Comparison of ENCODE assay signal across 8 cellular contexts in genomic region chr4:37666625-37667071, GRCh38.
DNase-seq lines count a peak whose midpoint lies in the region; ATAC-seq and TF ChIP-seq lines count a peak whose summit lies in the region.

No MANE protein-coding gene starts in this region.

- peaks cover 2% of the 10 kb centered on the region for H3K36me3 Mint-ChIP-seq in activated T-cell treated with anti-CD3 and anti-CD28 coated beads, Interleukin-2, amount 50 U/mL, for 24 hours (ENCODE audit: low read depth)
- H3K36me3 Mint-ChIP-seq in nephron (ENCODE audit: low read depth), result peaks cover 17% of the 10 kb centered on the region

- H3K27ac Mint-ChIP-seq in activated T-cell treated with anti-CD3 and anti-CD28 coated beads, Interleukin-2, amount 50 U/mL, for 24 hours, result peak overlapping the region; percentile 74
- peak overlapping the region in 2 of 3 experiments; percentile 6 to 16 for H3K27ac Mint-ChIP-seq in nephron

- ATAC-seq in RWPE2 (ENCODE audit: low read depth) (peak; percentile 93), HG02938 (IDR thresholded peaks at IDR 0.05; ENCODE audit: unreplicated experiment) (no peak)

- H3K4me1 ChIP-seq in RWPE2 (ENCODE audit: insufficient read depth, poor library complexity, severe bottlenecking), result peaks cover 58% of the 10 kb centered on the region
- peaks cover 42 to 53% of the 10 kb centered on the region in 2 donors for H3K4me1 ChIP-seq in duodenal mucosa (ENCODE audit: control insufficient read depth in 1 of 2, insufficient read depth in 2 of 2, low read length in 2 of 2)

- no peaks in the 10 kb centered on the region for H3K36me3 ChIP-seq in RWPE2 (ENCODE audit: low read depth)
- H3K36me3 ChIP-seq in duodenal mucosa (ENCODE audit: control insufficient read depth in 1 of 2, insufficient read depth in 2 of 2, low read length in 2 of 2), result no peaks in the 10 kb centered on the region
- no peaks in the 10 kb centered on the region for H3K36me3 ChIP-seq in WERI-Rb-1

- TF ChIP-seq CTCF in RWPE2 (IDR thresholded peaks at IDR 0.05; ENCODE audit: poor library complexity, severe bottlenecking), result peak; percentile 22
- TF ChIP-seq CTCF in nephron (IDR thresholded peaks at IDR 0.05; ENCODE audit: unreplicated experiment in 3 of 3), result no peak
- TF ChIP-seq CTCF in WERI-Rb-1 (IDR thresholded peaks at IDR 0.05; ENCODE audit: low read depth, low read length), result no peak

- peaks cover 67% of the 10 kb centered on the region for H3K4me1 Mint-ChIP-seq in activated T-cell treated with anti-CD3 and anti-CD28 coated beads, Interleukin-2, amount 50 U/mL, for 24 hours (ENCODE audit: low read depth)
- H3K4me1 Mint-ChIP-seq in nephron, result peaks cover 57% of the 10 kb centered on the region

- no peaks in the 10 kb centered on the region for H3K9me3 Mint-ChIP-seq in activated T-cell treated with anti-CD3 and anti-CD28 coated beads, Interleukin-2, amount 50 U/mL, for 24 hours
- H3K9me3 Mint-ChIP-seq in nephron, result no peaks in the 10 kb centered on the region

- no peak overlapping the region for H3K9ac ChIP-seq in duodenal mucosa (ENCODE audit: low read depth in 1 of 2, low read length in 2 of 2)

- H3K9me3 ChIP-seq in RWPE2 (ENCODE audit: severe bottlenecking) (no peaks in the 10 kb centered on the region), duodenal mucosa (ENCODE audit: control insufficient read depth in 1 of 2, low read length in 2 of 2) (no peaks in the 10 kb centered on the region), WERI-Rb-1 (ENCODE audit: severe bottlenecking) (no peaks in the 10 kb centered on the region)

- H3K27ac ChIP-seq in RWPE2 (ENCODE audit: poor library complexity, severe bottlenecking) (peak overlapping the region; percentile 97), duodenal mucosa (ENCODE audit: low read depth, low read length) (peak overlapping the region; percentile 28), WERI-Rb-1 (no peak overlapping the region)

- peak overlapping the region; percentile 9 for H3K4me3 Mint-ChIP-seq in activated T-cell treated with anti-CD3 and anti-CD28 coated beads, Interleukin-2, amount 50 U/mL, for 24 hours
- peak overlapping the region in 1 of 3 experiments; percentile 7 for H3K4me3 Mint-ChIP-seq in nephron

- DNase-seq in activated T-cell treated with anti-CD3 and anti-CD28 coated beads, Interleukin-2, amount 50 U/mL, for 24 hours, result peak; percentile 35
- DNase-seq in activated T-cell treated with anti-CD3 and anti-CD28 coated beads for 4 hours, result no peak
- DNase-seq in RWPE2 (ENCODE audit: low spot score), result peak; percentile 83
- DNase-seq in DMS153 (lab: John Stamatoyannopoulos, UW), result no peak
- DNase-seq in WERI-Rb-1, result no peak

- H3K27me3 ChIP-seq in RWPE2 (ENCODE audit: insufficient read depth, poor library complexity, severe bottlenecking) (no peaks in the 10 kb centered on the region), duodenal mucosa (ENCODE audit: control insufficient read depth in 1 of 2, insufficient read depth in 2 of 2, low read length in 2 of 2) (no peaks in the 10 kb centered on the region), WERI-Rb-1 (ENCODE audit: insufficient read depth, low read depth, severe bottlenecking) (no peaks in the 10 kb centered on the region)

- H3K27me3 Mint-ChIP-seq in activated T-cell treated with anti-CD3 and anti-CD28 coated beads, Interleukin-2, amount 50 U/mL, for 24 hours, result no peaks in the 10 kb centered on the region
- H3K27me3 Mint-ChIP-seq in nephron (ENCODE audit: low read depth), result no peaks in the 10 kb centered on the region

- H3K4me3 ChIP-seq in RWPE2 (ENCODE audit: severe bottlenecking) (no peak overlapping the region), duodenal mucosa (ENCODE audit: low read depth in 1 of 2, low read length in 2 of 2) (no peak overlapping the region), WERI-Rb-1 (ENCODE audit: low read depth, low read length) (no peak overlapping the region)

Comparison
In these comparisons a context has a peak if more than half of its experiments do, and no peak if none do; other contexts are left out.
1. DNase-seq: peak in activated T-cell treated with anti-CD3 and anti-CD28 coated beads, Interleukin-2, amount 50 U/mL, for 24 hours (single experiment) and RWPE2 (single experiment); none in activated T-cell treated with anti-CD3 and anti-CD28 coated beads for 4 hours (single experiment), DMS153 (single experiment) and WERI-Rb-1 (single experiment).